In genomic region chr21:18244721-18245486, GRCh38 we compare ENCODE assay signal across 8 cellular contexts. TPM values are rescaled to one million over a fixed set of nuclear protein-coding genes. Genes with fewer than 3 reads are reported as not detected.
A peak's percentile ranks its signal among the peaks of the same experiment; 100 is the strongest.
DNase-seq lines count a peak whose midpoint lies in the region; ATAC-seq and TF ChIP-seq lines count a peak whose summit lies in the region.

Gene CHODL, plus strand, starts transcription at chr21:18244833. Its CDS starts 391 bp downstream, at chr21:18245224.

- no peaks in the 10 kb centered on the region for H3K36me3 ChIP-seq in ascending aorta

- no peaks in the 10 kb centered on the region for H3K4me1 ChIP-seq in ascending aorta

- H3K27me3 ChIP-seq in ascending aorta, result no peaks in the 10 kb centered on the region

- no peak within 1 kb of the TSS for H3K27ac ChIP-seq in ascending aorta

- intact Hi-C loops in ascending aorta (cut with DNase I), result no loop called here

- H3K9me3 ChIP-seq in ascending aorta, result no peaks in the 10 kb centered on the region
- no peaks in the 10 kb centered on the region for H3K9me3 ChIP-seq in iPS-18c (ENCODE audit: control insufficient read depth, insufficient read depth, low read length)

- ATAC-seq in GM18867 (IDR thresholded peaks at IDR 0.05; ENCODE audit: unreplicated experiment) (no peak), GM18868 (IDR thresholded peaks at IDR 0.05; ENCODE audit: unreplicated experiment) (no peak)

- H3K4me3 ChIP-seq in ascending aorta, result peak within 1 kb of the TSS; percentile 47 to 56
- peak within 1 kb of the TSS; percentile 56 for H3K4me3 ChIP-seq in iPS-18c (ENCODE audit: insufficient read depth, low read depth, low read length)

- DNase-seq in ELF-1 (ENCODE audit: low read depth, low spot score) (peak; percentile 25), ascending aorta (ENCODE audit: low spot score in 2 of 2) (no peak), retina (peak; percentile 88), cerebellar nuclear complex (lab: John Stamatoyannopoulos, UW) (no peak), NCI-H1105 (lab: John Stamatoyannopoulos, UW) (no peak)

- TF ChIP-seq CTCF in ascending aorta (IDR thresholded peaks at IDR 0.05), result no peak

RNA-seq across cellular contexts. Expression of gene CHODL, which starts in this region (rescaled TPM):
- not detected for total RNA-seq in ascending aorta

Comparison
In these comparisons a context has a peak if more than half of its experiments do, and no peak if none do; other contexts are left out.
1. DNase-seq: peak in ELF-1 (single experiment) and retina (single experiment); none in ascending aorta (0 of 2), cerebellar nuclear complex (0 of 2) and NCI-H1105 (single experiment).